In the genomic region with DNA sequence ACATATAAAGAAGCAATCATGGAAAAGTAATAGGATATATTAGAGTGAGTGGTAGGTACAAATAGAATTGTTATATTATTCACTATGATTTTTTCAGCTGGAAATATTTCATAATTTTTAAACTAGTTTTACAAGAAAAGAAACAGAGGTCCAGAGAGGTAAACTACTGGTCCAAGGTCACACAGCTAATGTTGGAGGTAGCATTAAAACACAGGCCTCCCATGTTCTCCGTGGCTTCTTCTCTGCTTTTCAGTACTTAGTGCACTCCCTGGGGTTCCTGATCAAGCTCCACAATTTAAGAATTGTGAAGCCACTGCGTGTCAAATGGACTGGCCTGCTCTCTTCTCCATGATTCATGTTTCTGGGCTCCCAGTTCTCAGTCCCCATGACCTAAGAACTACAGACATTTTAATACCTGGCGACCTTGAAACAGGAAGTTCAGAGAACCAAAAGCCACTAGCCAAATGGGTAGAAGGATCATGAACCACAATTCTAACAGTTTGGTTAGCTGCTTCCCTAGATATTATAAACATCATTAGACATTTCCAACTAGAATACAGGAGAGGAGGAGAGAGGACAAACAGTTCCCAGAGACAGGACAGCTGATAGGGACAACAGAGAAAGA, we compare ENCODE assay signal across 17 cellular contexts.
DNase-seq lines count a peak whose midpoint lies in the region; ATAC-seq, FAIRE-seq and TF ChIP-seq lines count a peak whose summit lies in the region.
"Had no signal": no experiment of that assay in that cellular context is flagged by ENCODE, and none has a peak within 500 bp of the region (broad histone marks: within the 10 kb centered on the region; RNA-seq: fewer than 3 reads in every experiment).

No MANE protein-coding gene starts in this region.

- POLR2A ChIA-PET in activated CD4-positive, alpha-beta T cell treated with anti-CD3 and anti-CD28 coated beads, Interleukin-2, amount 10 ng/mL, durations not matched to agents 7 days and 5 days (lab: Charles Lee) = no interaction called here
- POLR2A ChIA-PET in GM12878 (lab: Charles Lee) = interaction anchor here (0.6 kb wide), 1 partner anchor 520 kb away, joined by 4 read pairs; no protein-coding TSS in a partner anchor

- H3K79me2 ChIP-seq in GM12878 (ENCODE audit: control insufficient read depth, insufficient read depth, low read length) = no peaks in the 10 kb centered on the region
- no peaks in the 10 kb centered on the region for H3K79me2 ChIP-seq in trophoblast cell (ENCODE audit: control insufficient read depth, insufficient read depth, low read length, poor library complexity)

- H2BK12ac ChIP-seq in trophoblast cell (ENCODE audit: low read length) = peak overlapping the region; percentile 30

- TF ChIP-seq CTCF in GM12878 (IDR thresholded peaks at IDR 0.05 in 2 of 3, conservative IDR thresholded peaks at IDR 0.05 in 1 of 3; ENCODE audit: control insufficient read depth in 2 of 3, extremely low read depth in 1 of 3, insufficient read depth in 1 of 3, low read depth in 3 of 3, low read length in 3 of 3) (no peak), right atrium auricular region (IDR thresholded peaks at IDR 0.05) (no peak), tibial artery (IDR thresholded peaks at IDR 0.05) (no peak)

- no peak overlapping the region for H3K4me2 ChIP-seq in GM12878 (ENCODE audit: control insufficient read depth, insufficient read depth)
- H3K4me2 ChIP-seq in trophoblast cell (ENCODE audit: low read length) = no peak overlapping the region

- H3K4me3 ChIP-seq in GM12878 (no peak overlapping the region), trophoblast cell (ENCODE audit: low read depth, low read length) (no peak overlapping the region), right atrium auricular region (no peak overlapping the region), tibial artery (no peak overlapping the region)
- H3K4me3 ChIP-seq: HAP-1, Peyer's patch had no signal

- RAD21 ChIA-PET in GM12878 (lab: Charles Lee; ENCODE audit: unreplicated experiment) = no interaction called here

- SMC1A ChIA-PET in GM12878 (lab: Charles Lee; ENCODE audit: uncharacterized antibody, unreplicated experiment) = interaction anchor here (0.5 to 1.4 kb wide), 5 partner anchors 11 to 182 kb away, joined by 3 to 5 read pairs (median 4); no protein-coding TSS in a partner anchor

- FAIRE-seq in GM12878 (lab: Jason Lieb, UNC) = peak; percentile 13
- FAIRE-seq: A204.1 had no signal

- H3K9me3 Mint-ChIP-seq in activated CD4-positive, alpha-beta T cell treated with anti-CD3 and anti-CD28 coated beads, Interleukin-2, amount 10 ng/mL, durations not matched to agents 7 days and 5 days = no peaks in the 10 kb centered on the region

- H3K14ac ChIP-seq in trophoblast cell (ENCODE audit: low read length) = no peak overlapping the region

- no peak for TF ChIP-seq POLR2A in GM12878 (IDR thresholded peaks at IDR 0.05; ENCODE audit: low read depth, low read length)

- no peak overlapping the region for H3K4ac ChIP-seq in trophoblast cell (ENCODE audit: low read depth, low read length)

- in situ Hi-C loops in KBM-7 (cut with MboI; ENCODE audit: low pct_unique_long_range_greater_than_20kb, low sequenced_read_pairs) (no loop called here), GM12878 (cut with MboI) (no loop called here)

- no peak overlapping the region for H3K9ac ChIP-seq in GM12878 (ENCODE audit: control insufficient read depth, insufficient read depth, low read length)
- H3K9ac ChIP-seq in trophoblast cell (ENCODE audit: low read length) = no peak overlapping the region

- no peak overlapping the region for H2BK5ac ChIP-seq in trophoblast cell (ENCODE audit: low read depth, low read length, poor library complexity)

- no peak overlapping the region for H4K91ac ChIP-seq in trophoblast cell (ENCODE audit: low read depth, low read length)

- H4K20me1 ChIP-seq in GM12878 (ENCODE audit: control insufficient read depth, insufficient read depth) = no peaks in the 10 kb centered on the region

- H3K36me3 Mint-ChIP-seq in activated CD4-positive, alpha-beta T cell treated with anti-CD3 and anti-CD28 coated beads, Interleukin-2, amount 10 ng/mL, durations not matched to agents 7 days and 5 days (ENCODE audit: low read depth) = peaks cover 2% of the 10 kb centered on the region

- H2AFZ ChIP-seq in GM12878 (ENCODE audit: control insufficient read depth, low read depth, low read length) (no peak overlapping the region), trophoblast cell (ENCODE audit: insufficient read depth, low read length, poor library complexity) (no peak overlapping the region)

- H3K27me3 ChIP-seq in GM12878 (replicated peaks in 1 of 2; ENCODE audit: control insufficient read depth in 2 of 2, insufficient read depth in 2 of 2, low read length in 1 of 2) (no peaks in the 10 kb centered on the region), trophoblast cell (ENCODE audit: insufficient read depth, low read length) (no peaks in the 10 kb centered on the region), right atrium auricular region (no peaks in the 10 kb centered on the region), tibial artery (no peaks in the 10 kb centered on the region)
- H3K27me3 ChIP-seq: Peyer's patch had no signal

- ATAC-seq in GM12878 = peak; percentile 38; the same call in 1 of the 3 replicates

- CTCF ChIA-PET in activated CD4-positive, alpha-beta T cell treated with anti-CD3 and anti-CD28 coated beads, Interleukin-2, amount 10 ng/mL, durations not matched to agents 7 days and 5 days (lab: Charles Lee) = interaction anchor here (0.6 to 0.7 kb wide), 2 partner anchors 34 to 252 kb away, joined by 3 to 4 read pairs; no protein-coding TSS in a partner anchor
- CTCF ChIA-PET in GM12878 (lab: Yijun Ruan, JAX) = interaction anchor here (0.5 to 1.8 kb wide), 4 partner anchors 72 to 323 kb away, joined by 3 to 4 read pairs (median 3); no protein-coding TSS in a partner anchor

- peaks cover 4% of the 10 kb centered on the region for H3K79me1 ChIP-seq in trophoblast cell (ENCODE audit: low read length)

- H4K12ac ChIP-seq in trophoblast cell (ENCODE audit: low read depth, low read length) = no peak overlapping the region

- no peaks in the 10 kb centered on the region for H3K36me3 ChIP-seq in GM12878 (ENCODE audit: control insufficient read depth in 2 of 2, insufficient read depth in 2 of 2, low read length in 1 of 2)
- H3K36me3 ChIP-seq in trophoblast cell (ENCODE audit: control insufficient read depth in 1 of 2, insufficient read depth in 2 of 2, low read length in 2 of 2) = no peaks in the 10 kb centered on the region
- H3K36me3 ChIP-seq in right atrium auricular region = no peaks in the 10 kb centered on the region
- H3K36me3 ChIP-seq in tibial artery = no peaks in the 10 kb centered on the region
- H3K36me3 ChIP-seq: HAP-1, Peyer's patch had no signal

- H3K4me3 Mint-ChIP-seq in activated CD4-positive, alpha-beta T cell treated with anti-CD3 and anti-CD28 coated beads, Interleukin-2, amount 10 ng/mL, durations not matched to agents 7 days and 5 days = no peak overlapping the region

- intact Hi-C loops in GM12878 (cut with micrococcal nuclease; ENCODE audit: unreplicated experiment) (no loop called here), tibial artery (cut with DNase I; ENCODE audit: low total_unique reads) (no loop called here)

- no TSS peak for BruUV-seq in GM12878 (replicated peaks; lab: Mats Ljungman, UMichigan)

- no peak overlapping the region for H4K8ac ChIP-seq in trophoblast cell (ENCODE audit: low read depth, low read length)

- TF ChIP-seq RAD21 in GM12878 (IDR thresholded peaks at IDR 0.05; ENCODE audit: insufficient read depth, low read depth, low read length) = no peak

- 33% methylated on average over 3 of the region's 3 CpGs for WGBS in GM12878 (ENCODE audit: insufficient coverage, insufficient replicate concordance, low lambda C conversion rate, missing lambda C conversion rate)
- no CpG with 5 or more reads among the region's 3 CpGs for WGBS in trophoblast cell (ENCODE audit: extremely low coverage, insufficient coverage, insufficient read length)

- H3K4me1 Mint-ChIP-seq in activated CD4-positive, alpha-beta T cell treated with anti-CD3 and anti-CD28 coated beads, Interleukin-2, amount 10 ng/mL, durations not matched to agents 7 days and 5 days = peaks cover 34% of the 10 kb centered on the region

- H2BK120ac ChIP-seq in trophoblast cell (ENCODE audit: insufficient read depth, low read length, poor library complexity) = no peak overlapping the region

- no peak overlapping the region for H3K18ac ChIP-seq in trophoblast cell (ENCODE audit: low read length)

- DNase-seq in activated CD4-positive, alpha-beta T cell treated with anti-CD3 and anti-CD28 coated beads, Interleukin-2, amount 10 ng/mL, durations not matched to agents 7 days and 5 days = no peak
- DNase-seq in activated CD4-positive, alpha-beta T cell treated with anti-CD3 and anti-CD28 coated beads for 1 hour = no peak
- DNase-seq in KBM-7 = peak; percentile 7
- DNase-seq in GM12878 (ENCODE audit: low read depth, low spot score) = no peak
- DNase-seq in trophoblast cell = no peak
- DNase-seq in right atrium auricular region (ENCODE audit: low spot score) = no peak
- DNase-seq in NCI-H2107 treated with DMSO at 0.1 percent for 48 hours (lab: John Stamatoyannopoulos, UW; ENCODE audit: unreplicated experiment) = no peak
- no peak for DNase-seq in tibial artery
- DNase-seq: IMR-90, NCI-H1048, NCI-H2107, NCI-H446, Peyer's patch, SHP77 had no signal

- peaks cover 4% of the 10 kb centered on the region for H3K27me3 Mint-ChIP-seq in activated CD4-positive, alpha-beta T cell treated with anti-CD3 and anti-CD28 coated beads, Interleukin-2, amount 10 ng/mL, durations not matched to agents 7 days and 5 days

- H3K4me1 ChIP-seq in GM12878 (ENCODE audit: control insufficient read depth, insufficient read depth, low read length) (no peaks in the 10 kb centered on the region), trophoblast cell (ENCODE audit: control insufficient read depth in 1 of 2, insufficient read depth in 2 of 2, low read length in 2 of 2) (peaks cover 6 to 12% of the 10 kb centered on the region in 2 experiments), right atrium auricular region (peaks cover 0 to 23% of the 10 kb centered on the region in 2 donors), tibial artery (peaks cover 0 to 9% (median 0%) of the 10 kb centered on the region in 4 donors)
- H3K4me1 ChIP-seq: HAP-1 had no signal

- H3K23ac ChIP-seq in trophoblast cell (ENCODE audit: low read length) = no peak overlapping the region

- H3K27ac ChIP-seq in GM12878 (ENCODE audit: control insufficient read depth, insufficient read depth) = no peak overlapping the region
- H3K27ac ChIP-seq in trophoblast cell (ENCODE audit: low read depth, low read length) = no peak overlapping the region
- H3K27ac ChIP-seq in right atrium auricular region = no peak overlapping the region
- H3K27ac ChIP-seq in tibial artery = no peak overlapping the region
- H3K27ac ChIP-seq: C4-2B, Peyer's patch had no signal

- H3K9me3 ChIP-seq in GM12878 (replicated peaks; ENCODE audit: control insufficient read depth, insufficient read depth, low read length) (no peaks in the 10 kb centered on the region), trophoblast cell (ENCODE audit: insufficient read depth, low read depth, low read length) (no peaks in the 10 kb centered on the region), right atrium auricular region (no peaks in the 10 kb centered on the region), tibial artery (no peaks in the 10 kb centered on the region)
- H3K9me3 ChIP-seq: HAP-1, Peyer's patch had no signal

- peak overlapping the region; percentile 7 for H3K27ac Mint-ChIP-seq in activated CD4-positive, alpha-beta T cell treated with anti-CD3 and anti-CD28 coated beads, Interleukin-2, amount 10 ng/mL, durations not matched to agents 7 days and 5 days

- no peak for TF ChIP-seq EP300 in GM12878 (IDR thresholded peaks at IDR 0.05; ENCODE audit: borderline replicate concordance in 1 of 2, control insufficient read depth in 1 of 2, low read depth in 2 of 2, low read length in 2 of 2)

- no peak overlapping the region for H2AK5ac ChIP-seq in trophoblast cell (ENCODE audit: low read length)
